23 cellular contexts compared by ENCODE assay signal in the genomic region with DNA sequence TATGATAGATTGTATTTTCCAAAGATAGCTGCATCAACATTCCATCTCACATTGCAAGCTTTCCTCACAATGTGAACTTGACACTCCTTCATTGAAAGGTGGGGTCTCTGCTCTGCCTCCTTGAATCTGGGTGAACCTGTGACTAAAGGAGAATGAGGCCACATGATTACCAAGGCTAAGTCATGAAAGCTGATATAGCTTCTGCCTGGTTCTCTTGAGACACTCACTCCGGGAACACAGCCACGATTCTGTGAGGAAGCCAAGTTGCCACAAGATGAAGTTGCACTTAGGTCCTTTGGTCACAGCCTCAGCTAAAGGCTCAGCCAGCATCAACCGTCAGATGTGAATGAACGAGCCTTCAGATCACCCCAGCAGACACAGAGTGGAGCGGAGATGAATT.
DNase-seq lines count a peak whose midpoint lies in the region; ATAC-seq, FAIRE-seq and TF ChIP-seq lines count a peak whose summit lies in the region.
"Had no signal": no experiment of that assay in that cellular context is flagged by ENCODE, and none has a peak within 500 bp of the region (broad histone marks: within the 10 kb centered on the region; RNA-seq: fewer than 3 reads in every experiment).

No MANE protein-coding gene starts in this region.

- POLR2A ChIA-PET in endothelial cell of umbilical vein (lab: Charles Lee), result no interaction called here

- DNase-seq in NCI-H2171 treated with DMSO at 0.1 percent for 48 hours (lab: John Stamatoyannopoulos, UW) (peak; percentile 3), NCI-H2171 (lab: John Stamatoyannopoulos, UW) (no peak), DMS79 treated with DMSO at 0.1 percent for 48 hours (lab: John Stamatoyannopoulos, UW) (peak; percentile 24), endothelial cell of umbilical vein (ENCODE audit: low read depth, low spot score) (peak; percentile 9), gastrocnemius medialis (peak; percentile 6 to 41), DMS 273 treated with DMSO at 0.1 percent for 48 hours (lab: John Stamatoyannopoulos, UW) (no peak), pons (ENCODE audit: low spot score) (no peak)
- DNase-seq: AML-193; Caco-2; CD8-positive, alpha-beta T cell; H9; MV-4-11; NCI-H1105; NCI-H2029; NCI-H446; NCI-H524 treated with DMSO at 0.1 percent for 48 hours; NCI-H774; SK-N-SH had no signal

- H3K36me3 ChIP-seq in endothelial cell of umbilical vein (ENCODE audit: control insufficient read depth in 2 of 2, extremely low read depth in 1 of 2, insufficient read depth in 2 of 2, low read length in 2 of 2), result no peaks in the 10 kb centered on the region
- no peaks in the 10 kb centered on the region for H3K36me3 ChIP-seq in gastrocnemius medialis

- TF ChIP-seq CTCF in endothelial cell of umbilical vein (IDR thresholded peaks at IDR 0.05; ENCODE audit: extremely low read depth in 1 of 2, insufficient read depth in 1 of 2, low read depth in 1 of 2, low read length in 2 of 2) (no peak), gastrocnemius medialis (IDR thresholded peaks at IDR 0.05 in 4 of 5, conservative IDR thresholded peaks at IDR 0.05 in 1 of 5) (no peak)

- no peaks in the 10 kb centered on the region for H3K9me3 ChIP-seq in endothelial cell of umbilical vein (replicated peaks; ENCODE audit: control insufficient read depth, insufficient read depth, low read length)
- no peaks in the 10 kb centered on the region for H3K9me3 ChIP-seq in gastrocnemius medialis
- H3K9me3 ChIP-seq: Caco-2, SK-N-SH had no signal

- H3K4me1 ChIP-seq in endothelial cell of umbilical vein (ENCODE audit: control insufficient read depth, extremely low read depth, insufficient read depth, low read length) (no peaks in the 10 kb centered on the region), gastrocnemius medialis (no peaks in the 10 kb centered on the region)
- H3K4me1 ChIP-seq: Caco-2 had no signal

- H2AFZ ChIP-seq in endothelial cell of umbilical vein (ENCODE audit: low read depth, low read length), result no peak overlapping the region
- H2AFZ ChIP-seq: GM23338 had no signal

- BruUV-seq in endothelial cell of umbilical vein (replicated peaks; lab: Mats Ljungman, UMichigan), result no TSS peak

- H4K20me1 ChIP-seq in endothelial cell of umbilical vein (replicated peaks; ENCODE audit: control insufficient read depth, extremely low read depth, insufficient read depth, low read length), result no peaks in the 10 kb centered on the region

- no peaks in the 10 kb centered on the region for H3K79me2 ChIP-seq in endothelial cell of umbilical vein (ENCODE audit: control insufficient read depth, insufficient read depth, low read length)

- no peak for TF ChIP-seq POLR2A in endothelial cell of umbilical vein (IDR thresholded peaks at IDR 0.05; ENCODE audit: low read depth, low read length)
- no peak for TF ChIP-seq POLR2A in gastrocnemius medialis (IDR thresholded peaks at IDR 0.05)

- H3K27me3 ChIP-seq in endothelial cell of umbilical vein (ENCODE audit: control insufficient read depth in 2 of 2, insufficient read depth in 2 of 2, low read length in 2 of 2), result peaks cover 20 to 23% of the 10 kb centered on the region in 2 experiments
- no peaks in the 10 kb centered on the region for H3K27me3 ChIP-seq in gastrocnemius medialis

- no peak overlapping the region for H3K4me3 ChIP-seq in endothelial cell of umbilical vein (replicated peaks in 1 of 3; ENCODE audit: insufficient read depth in 1 of 3, low read depth in 1 of 3, low read length in 3 of 3)
- no peak overlapping the region for H3K4me3 ChIP-seq in gastrocnemius medialis
- H3K4me3 ChIP-seq: GM23338 had no signal

- dilution Hi-C loops in endothelial cell of umbilical vein (cut with MboI; ENCODE audit: extremely low pct_ligation_motif_present, low sequenced_read_pairs), result no loop called here

- ATAC-seq in gastrocnemius medialis (peak; percentile 83 to 87), GM19463 (IDR thresholded peaks at IDR 0.05; ENCODE audit: unreplicated experiment) (no peak)
- ATAC-seq: CD8-positive, alpha-beta T cell; GM23338 had no signal

- H3K9ac ChIP-seq in endothelial cell of umbilical vein (replicated peaks; ENCODE audit: extremely low read depth, insufficient read depth, low read length), result no peak overlapping the region
- H3K9ac ChIP-seq: SK-N-SH had no signal

- in situ Hi-C loops in gastrocnemius medialis (cut with MboI; ENCODE audit: low sequenced_read_pairs in 4 of 4), result no loop called here

- H3K27ac ChIP-seq in endothelial cell of umbilical vein (ENCODE audit: insufficient read depth, low read depth, low read length) (no peak overlapping the region), gastrocnemius medialis (no peak overlapping the region)
- H3K27ac ChIP-seq: C4-2B had no signal

- no peaks in the 10 kb centered on the region for H3K9me1 ChIP-seq in endothelial cell of umbilical vein (replicated peaks; ENCODE audit: control insufficient read depth, extremely low read depth, insufficient read depth, low read length)

- FAIRE-seq in endothelial cell of umbilical vein (lab: Jason Lieb, UNC), result no peak
- FAIRE-seq: GM18507, HTR-8/SVneo had no signal

- CTCF ChIA-PET in endothelial cell of umbilical vein (lab: Charles Lee), result interaction anchor here (1.2 to 1.5 kb wide), 2 partner anchors 9 to 416 kb away, joined by 3 to 5 read pairs; no protein-coding TSS in a partner anchor

- intact Hi-C loops in endothelial cell of umbilical vein (cut with micrococcal nuclease), result no loop called here
- intact Hi-C loops in gastrocnemius medialis (cut with DNase I; ENCODE audit: low total_unique reads), result no loop called here

- no peak overlapping the region for H3K4me2 ChIP-seq in endothelial cell of umbilical vein (ENCODE audit: insufficient read depth, low read length)
- H3K4me2 ChIP-seq: GM23338, SK-N-SH had no signal

TF ChIP-seq in endothelial cell of umbilical vein, 7 proteins besides CTCF, POLR2A, EP300 and RAD21:
- no peak for TF ChIP-seq EZH2 (IDR thresholded peaks at IDR 0.05; ENCODE audit: borderline replicate concordance, low read depth, low read length, severe bottlenecking)
- TF ChIP-seq, protein P1, sequence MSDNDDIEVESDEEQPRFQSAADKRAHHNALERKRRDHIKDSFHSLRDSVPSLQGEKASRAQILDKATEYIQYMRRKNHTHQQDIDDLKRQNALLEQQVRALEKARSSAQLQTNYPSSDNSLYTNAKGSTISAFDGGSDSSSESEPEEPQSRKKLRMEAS (IDR thresholded peaks at IDR 0.05; ENCODE audit: insufficient read depth, insufficient read length), result no peak
- no peak for TF ChIP-seq POLR2AphosphoS5 (IDR thresholded peaks at IDR 0.05; ENCODE audit: insufficient read depth, low read depth, low read length)
- TF ChIP-seq JUN (IDR thresholded peaks at IDR 0.05; ENCODE audit: borderline replicate concordance, insufficient read depth, insufficient read length, low read depth), result no peak
- TF ChIP-seq MYC (IDR thresholded peaks at IDR 0.05; ENCODE audit: low read depth, low read length), result no peak
- TF ChIP-seq GATA2 (IDR thresholded peaks at IDR 0.05; ENCODE audit: insufficient read depth, insufficient read length, low read depth, low read length), result no peak
- no peak for TF ChIP-seq FOS (IDR thresholded peaks at IDR 0.05; ENCODE audit: borderline replicate concordance, insufficient read depth, low read length)

Comparison
In these comparisons a context has a peak if more than half of its experiments do, and no peak if none do; other contexts are left out.
1. DNase-seq: peak in NCI-H2171 treated with DMSO at 0.1 percent for 48 hours (single experiment), DMS79 treated with DMSO at 0.1 percent for 48 hours (single experiment), endothelial cell of umbilical vein (single experiment) and gastrocnemius medialis (2 of 2); none in NCI-H2171 (single experiment), DMS 273 treated with DMSO at 0.1 percent for 48 hours (single experiment) and pons (single experiment).